Comparison of ENCODE assay signal across 1 cellular context in the genomic region with DNA sequence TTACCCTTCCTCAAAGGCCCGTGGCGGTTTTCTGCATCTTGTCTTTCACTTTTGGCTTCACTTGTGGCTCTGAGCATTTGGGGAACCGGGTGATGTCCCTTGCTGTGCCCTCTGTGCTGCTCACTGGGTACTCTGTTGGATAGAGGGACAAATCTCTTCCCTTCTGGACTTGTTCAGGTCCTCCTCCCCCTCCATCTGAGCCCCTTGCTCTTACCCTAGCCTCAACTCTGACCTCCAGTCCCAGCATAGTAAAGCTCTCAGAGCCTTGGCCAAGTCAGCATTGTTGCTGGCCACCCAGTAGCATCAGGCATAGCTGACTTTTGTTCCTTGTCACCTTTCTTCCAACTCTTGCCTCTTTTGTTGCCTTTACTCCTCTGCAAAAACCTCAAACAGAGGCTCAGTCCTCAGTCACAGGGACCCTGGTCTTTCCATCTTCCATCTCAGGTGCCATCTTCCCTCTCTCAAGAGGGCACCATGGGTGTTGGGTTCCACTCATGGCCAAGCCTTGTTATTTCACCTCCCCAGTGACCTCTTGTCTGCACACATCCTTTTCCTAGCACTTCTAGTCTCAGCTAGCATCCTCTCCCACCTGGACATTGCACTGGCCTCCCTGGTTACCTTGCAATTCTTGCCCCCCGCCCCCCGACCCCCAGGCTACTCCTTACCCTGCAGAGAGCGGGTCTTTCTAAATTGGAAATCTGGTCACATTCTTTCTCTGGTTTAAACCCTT.
TF ChIP-seq lines count a peak whose summit lies in the region.

No MANE protein-coding gene starts in this region.

TF ChIP-seq in IMR-90, 13 proteins besides CTCF, POLR2A, EP300 and RAD21:
- TF ChIP-seq BHLHE40 (IDR thresholded peaks at IDR 0.05; ENCODE audit: low read depth, low read length): no peak
- no peak for TF ChIP-seq RFX5 (IDR thresholded peaks at IDR 0.05; ENCODE audit: low read depth, low read length)
- TF ChIP-seq, protein P1, sequence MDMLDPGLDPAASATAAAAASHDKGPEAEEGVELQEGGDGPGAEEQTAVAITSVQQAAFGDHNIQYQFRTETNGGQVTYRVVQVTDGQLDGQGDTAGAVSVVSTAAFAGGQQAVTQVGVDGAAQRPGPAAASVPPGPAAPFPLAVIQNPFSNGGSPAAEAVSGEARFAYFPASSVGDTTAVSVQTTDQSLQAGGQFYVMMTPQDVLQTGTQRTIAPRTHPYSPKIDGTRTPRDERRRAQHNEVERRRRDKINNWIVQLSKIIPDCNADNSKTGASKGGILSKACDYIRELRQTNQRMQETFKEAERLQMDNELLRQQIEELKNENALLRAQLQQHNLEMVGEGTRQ (IDR thresholded peaks at IDR 0.05; ENCODE audit: low read depth, low read length): no peak
- TF ChIP-seq SMC3 (IDR thresholded peaks at IDR 0.05; ENCODE audit: low read depth, low read length): no peak
- no peak for TF ChIP-seq ELK1 (IDR thresholded peaks at IDR 0.05; ENCODE audit: borderline replicate concordance, low read depth, low read length)
